Comparison of ENCODE assay signal across 8 cellular contexts in genomic region chr14:89365071-89365801, GRCh38. TPM values are rescaled to one million over a fixed set of nuclear protein-coding genes. Genes with fewer than 3 reads are reported as not detected.
DNase-seq lines count a peak whose midpoint lies in the region; ATAC-seq and FAIRE-seq lines count a peak whose summit lies in the region.

No MANE protein-coding gene starts in this region.

- H3K4me1 Mint-ChIP-seq in CD8-positive, alpha-beta memory T cell: peaks cover 54 to 71% (median 63%) of the 10 kb centered on the region in 3 donors

- peaks cover 7% of the 10 kb centered on the region for H3K36me3 ChIP-seq in CD8-positive, alpha-beta memory T cell (ENCODE audit: insufficient read depth, low read length)
- no peaks in the 10 kb centered on the region for H3K36me3 ChIP-seq in Karpas-422 (ENCODE audit: insufficient read depth, low read length)

- no peak for FAIRE-seq in HTR-8/SVneo (lab: Jason Lieb, UNC)

- H3K9ac ChIP-seq in Karpas-422 (ENCODE audit: low read length): no peak overlapping the region

- H3K4me1 ChIP-seq in CD8-positive, alpha-beta memory T cell (ENCODE audit: insufficient read depth, low read length): peaks cover 43% of the 10 kb centered on the region
- H3K4me1 ChIP-seq in Karpas-422 (ENCODE audit: low read length): peaks cover 16% of the 10 kb centered on the region

- H3K4me3 Mint-ChIP-seq in CD8-positive, alpha-beta memory T cell: peak overlapping the region; percentile 75 to 92 (median 83)

- H3K9me2 ChIP-seq in Karpas-422 (replicated peaks; ENCODE audit: insufficient read depth, low read length): no peaks in the 10 kb centered on the region

- no peaks in the 10 kb centered on the region; the same call in 1 of the 2 replicates for H4K20me1 ChIP-seq in Karpas-422 (ENCODE audit: insufficient read depth, low read depth, low read length)

- no peak overlapping the region for H2AFZ ChIP-seq in Karpas-422 (ENCODE audit: low read length)

- intact Hi-C loops in left colon (cut with DNase I, micrococcal nuclease): no loop called here

- H3K9me3 ChIP-seq in CD8-positive, alpha-beta memory T cell (ENCODE audit: low read length): no peaks in the 10 kb centered on the region
- H3K9me3 ChIP-seq in Karpas-422 (ENCODE audit: low read length): no peaks in the 10 kb centered on the region

- peaks cover 0 to 4% (median 2%) of the 10 kb centered on the region in 5 donors for H3K9me3 Mint-ChIP-seq in CD8-positive, alpha-beta memory T cell

- no peaks in the 10 kb centered on the region for H3K79me2 ChIP-seq in Karpas-422 (ENCODE audit: low read length)

- peak overlapping the region; percentile 50 for H3K4me3 ChIP-seq in CD8-positive, alpha-beta memory T cell (ENCODE audit: low read length)
- no peak overlapping the region for H3K4me3 ChIP-seq in Karpas-422 (ENCODE audit: low read length)

- ATAC-seq in GM21526 (IDR thresholded peaks at IDR 0.05; ENCODE audit: low FRiP score, unreplicated experiment) (peak; percentile 90), left colon (no peak)

- CTCF ChIA-PET in CD8-positive, alpha-beta memory T cell (lab: Charles Lee): interaction anchor here (0.6 to 1.2 kb wide), 2 partner anchors 27 to 128 kb away, joined by 3 read pairs; no protein-coding TSS in a partner anchor

- no peaks in the 10 kb centered on the region for H3K27me3 Mint-ChIP-seq in CD8-positive, alpha-beta memory T cell

- H3K27ac ChIP-seq in CD8-positive, alpha-beta memory T cell (ENCODE audit: low read depth, low read length): peak overlapping the region; percentile 21
- H3K27ac ChIP-seq in Karpas-422 (ENCODE audit: low read length): no peak overlapping the region

- POLR2A ChIA-PET in CD8-positive, alpha-beta memory T cell (lab: Charles Lee): interaction anchor here (1.0 kb wide), 1 partner anchor 53 kb away, joined by 3 read pairs; no protein-coding TSS in a partner anchor

- H3K27me3 ChIP-seq in CD8-positive, alpha-beta memory T cell (ENCODE audit: insufficient read depth, low read length, poor library complexity, severe bottlenecking): no peaks in the 10 kb centered on the region
- no peaks in the 10 kb centered on the region; the same call in 1 of the 2 replicates for H3K27me3 ChIP-seq in Karpas-422 (ENCODE audit: low read length)

- peak; percentile 25 to 70 (median 53) for DNase-seq in CD8-positive, alpha-beta memory T cell
- peak; percentile 56 for DNase-seq in Karpas-422
- DNase-seq in activated T-cell treated with anti-CD3 and anti-CD28 coated beads for 24 hours (ENCODE audit: low read depth): peak; percentile 54
- DNase-seq in left colon: peak; percentile 14 to 50
- DNase-seq in stimulated activated CD8-positive, alpha-beta memory T cell treated with anti-CD3 and anti-CD28 coated beads, Interleukin-7, amount 100 ng/mL, for 1 hour (ENCODE audit: low read depth in 2 of 2): peak; percentile 19 to 26
- DNase-seq in GOT3 (lab: John Stamatoyannopoulos, UW): no peak
- no peak for DNase-seq in HTR-8/SVneo (ENCODE audit: insufficient read length, low spot score)

- peaks cover 0 to 1% (median 0%) of the 10 kb centered on the region in 3 donors for H3K36me3 Mint-ChIP-seq in CD8-positive, alpha-beta memory T cell

- peak overlapping the region; percentile 39 for H3K4me2 ChIP-seq in Karpas-422 (ENCODE audit: low read depth, low read length, poor library complexity, severe bottlenecking)

- H3K27ac Mint-ChIP-seq in CD8-positive, alpha-beta memory T cell: peak overlapping the region; percentile 19 to 95 (median 89)

RNA-seq across cellular contexts. Expression of gene FOXN3, which starts 51.8 kb away (rescaled TPM):
- total RNA-seq in CD8-positive, alpha-beta memory T cell: 10 to 100 TPM; 73.9 to 74.8 TPM
- 136 TPM for polyA plus RNA-seq in CD8-positive, alpha-beta memory T cell
- 8.9 and 13.8 TPM in 2 replicates for total RNA-seq in Karpas-422 (2014; rRNA removed; shearing (Covaris generic); ENCODE audit: low replicate concordance)
- total RNA-seq in left colon: 10 to 100 TPM; 77.0 to 78.3 TPM

Comparison
In these comparisons a context has a peak if more than half of its experiments do, and no peak if none do; other contexts are left out.
1. DNase-seq: peak in CD8-positive, alpha-beta memory T cell (5 of 5), Karpas-422 (single experiment), activated T-cell treated with anti-CD3 and anti-CD28 coated beads for 24 hours (single experiment), left colon (2 of 2) and stimulated activated CD8-positive, alpha-beta memory T cell treated with anti-CD3 and anti-CD28 coated beads, Interleukin-7, amount 100 ng/mL, for 1 hour (2 of 2); none in GOT3 (single experiment) and HTR-8/SVneo (single experiment).